Comparison of ENCODE assay signal across 9 cellular contexts in the genomic region with DNA sequence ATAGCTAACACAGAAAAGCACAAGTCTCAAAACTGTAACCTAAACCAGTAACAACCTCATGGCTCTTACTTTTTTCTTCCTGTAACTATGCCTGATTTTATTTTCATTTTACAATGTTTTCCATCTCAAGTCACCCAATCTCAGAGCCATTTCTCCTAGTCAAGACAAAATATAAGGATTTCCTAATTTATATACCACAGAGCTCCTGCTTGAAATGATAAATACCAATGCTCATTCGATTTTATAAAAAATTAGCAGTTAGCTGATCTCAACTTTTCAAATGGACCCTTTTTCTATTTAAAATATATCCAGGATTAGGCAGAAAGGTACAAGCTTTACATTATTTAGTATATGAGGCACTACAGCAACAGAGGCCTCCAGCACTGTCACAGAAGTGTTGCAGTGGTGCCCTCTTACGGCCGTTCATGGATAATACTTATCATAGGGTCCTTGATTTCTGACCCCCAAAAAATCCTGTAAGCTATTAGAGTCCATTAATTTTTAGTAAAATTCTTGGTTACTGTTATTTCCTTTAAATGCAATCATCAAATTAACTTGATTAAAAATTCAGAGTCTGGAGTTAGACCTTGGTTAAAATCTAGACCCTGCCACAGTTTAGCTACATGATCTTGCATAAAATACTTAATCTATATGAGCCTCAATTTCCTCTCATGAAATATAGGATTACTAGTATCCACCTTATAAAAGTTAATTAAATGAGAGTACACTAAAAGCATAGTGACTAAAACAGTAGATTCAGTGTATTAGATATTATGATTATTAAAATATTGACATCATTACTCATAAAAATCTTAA.
DNase-seq lines count a peak whose midpoint lies in the region; ATAC-seq and TF ChIP-seq lines count a peak whose summit lies in the region.
"Had no signal": no experiment of that assay in that cellular context is flagged by ENCODE, and none has a peak within 500 bp of the region (broad histone marks: within the 10 kb centered on the region; RNA-seq: fewer than 3 reads in every experiment).

No MANE protein-coding gene starts in this region.

- H3K4me1 Mint-ChIP-seq in nephron (no peaks in the 10 kb centered on the region), natural killer cell (no peaks in the 10 kb centered on the region)

- H3K27ac Mint-ChIP-seq in nephron, result no peak overlapping the region
- no peak overlapping the region for H3K27ac Mint-ChIP-seq in natural killer cell

- H3K27me3 Mint-ChIP-seq in nephron (ENCODE audit: low read depth), result no peaks in the 10 kb centered on the region
- H3K27me3 Mint-ChIP-seq in natural killer cell (ENCODE audit: low read depth in 2 of 2), result no peaks in the 10 kb centered on the region

- H3K9me3 Mint-ChIP-seq in nephron (no peaks in the 10 kb centered on the region), natural killer cell (no peaks in the 10 kb centered on the region)

- intact Hi-C loops in natural killer cell (cut with micrococcal nuclease), result no loop called here

- no peak overlapping the region for H3K4me3 Mint-ChIP-seq in nephron
- H3K4me3 Mint-ChIP-seq in natural killer cell, result no peak overlapping the region

- H3K36me3 Mint-ChIP-seq in nephron (ENCODE audit: low read depth) (peaks cover 37% of the 10 kb centered on the region), natural killer cell (no peaks in the 10 kb centered on the region)

- ATAC-seq in natural killer cell (no peak), GM19328 (IDR thresholded peaks at IDR 0.05; ENCODE audit: unreplicated experiment) (no peak)

- TF ChIP-seq CTCF in nephron (IDR thresholded peaks at IDR 0.05; ENCODE audit: unreplicated experiment in 3 of 3), result peak; percentile 43 to 63 (median 48)
- no peak for TF ChIP-seq CTCF in natural killer cell (IDR thresholded peaks at IDR 0.05)

- peak; percentile 19 for DNase-seq in ELR (ENCODE audit: low read depth)
- DNase-seq in NCI-H524 treated with DMSO at 0.1 percent for 48 hours (lab: John Stamatoyannopoulos, UW), result peak; percentile 17
- peak; percentile 34 for DNase-seq in dermis blood vessel endothelial cell
- DNase-seq in SK-N-DZ (ENCODE audit: low spot score), result no peak
- no peak for DNase-seq in natural killer cell
- no peak for DNase-seq in NCI-H187 treated with DMSO at 0.1 percent for 48 hours (lab: John Stamatoyannopoulos, UW)
- DNase-seq: stimulated activated CD4-positive, alpha-beta T cell treated with anti-CD3 and anti-CD28 coated beads, Interleukin-15, amount 100 ng/mL, for 24 hours had no signal

Comparison
In these comparisons a context has a peak if more than half of its experiments do, and no peak if none do; other contexts are left out.
1. DNase-seq: peak in ELR (single experiment), NCI-H524 treated with DMSO at 0.1 percent for 48 hours (single experiment) and dermis blood vessel endothelial cell (single experiment); none in SK-N-DZ (single experiment), natural killer cell (single experiment) and NCI-H187 treated with DMSO at 0.1 percent for 48 hours (single experiment).